1 cellular context compared by ENCODE assay signal in genomic region chr2:177260398-177260797, GRCh38.
A peak's percentile ranks its signal among the peaks of the same experiment; 100 is the strongest.
TF ChIP-seq lines count a peak whose summit lies in the region.

No MANE protein-coding gene starts in this region.

TF ChIP-seq in HepG2, 621 proteins besides CTCF, POLR2A, EP300 and RAD21:
- TF ChIP-seq ZNF296 (CRISPR knock-in tag; conservative IDR thresholded peaks at IDR 0.05) = no peak
- TF ChIP-seq MBD4 (IDR thresholded peaks at IDR 0.05; ENCODE audit: borderline replicate concordance, low read length) = peak; percentile 30; the same call in 1 of the 2 replicates
- TF ChIP-seq ZNF33B (CRISPR knock-in tag; IDR thresholded peaks at IDR 0.05) = no peak
